Comparison of ENCODE assay signal across 15 cellular contexts in the genomic region with DNA sequence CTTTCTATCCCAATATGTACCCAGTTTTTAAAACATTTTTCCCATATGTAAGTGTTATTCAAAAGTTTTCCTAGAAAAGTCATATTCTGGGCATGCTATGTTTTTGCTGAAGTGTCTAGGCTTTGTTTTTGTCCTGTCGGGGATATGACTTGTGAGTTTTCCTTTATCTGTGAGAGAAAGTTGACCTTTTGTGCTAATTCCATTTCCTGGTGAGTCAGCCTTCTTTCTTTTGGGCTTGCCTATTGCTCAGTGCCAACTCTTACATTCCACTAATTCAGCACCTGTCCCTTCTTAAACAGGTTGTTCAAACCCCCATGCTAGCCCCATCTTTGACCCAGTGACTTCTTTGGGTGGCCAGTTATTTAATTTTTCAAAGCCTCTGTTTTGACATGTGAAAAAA.
DNase-seq lines count a peak whose midpoint lies in the region; ATAC-seq, FAIRE-seq and TF ChIP-seq lines count a peak whose summit lies in the region.
"Had no signal": no experiment of that assay in that cellular context is flagged by ENCODE, and none has a peak within 500 bp of the region (broad histone marks: within the 10 kb centered on the region; RNA-seq: fewer than 3 reads in every experiment).

No MANE protein-coding gene starts in this region.

- no TSS peak for BruUV-seq in mammary epithelial cell (replicated peaks; lab: Mats Ljungman, UMichigan)

- CTCF ChIA-PET in mammary epithelial cell (lab: Charles Lee; ENCODE audit: low non-redundant PET) = no interaction called here

- no peak for ATAC-seq in HG02759 (IDR thresholded peaks at IDR 0.05; ENCODE audit: unreplicated experiment)

- peaks cover 3% of the 10 kb centered on the region for H3K9me3 ChIP-seq in mammary epithelial cell (replicated peaks; ENCODE audit: insufficient read depth, low read length)
- no peaks in the 10 kb centered on the region for H3K9me3 ChIP-seq in keratinocyte (ENCODE audit: control insufficient read depth, low read depth, low read length)

- H3K79me2 ChIP-seq in mammary epithelial cell (ENCODE audit: insufficient read depth, low read length) (no peaks in the 10 kb centered on the region), keratinocyte (ENCODE audit: control insufficient read depth, insufficient read depth, low read length) (no peaks in the 10 kb centered on the region)

- H3K36me3 Mint-ChIP-seq in HFFc6 (ENCODE audit: low read depth) = peaks cover 27% of the 10 kb centered on the region

- DNase-seq in A172 (ENCODE audit: low spot score) (peak; percentile 84), HT-29 (ENCODE audit: low spot score) (peak; percentile 70), mammary epithelial cell (peak; percentile 57), keratinocyte (ENCODE audit: low read depth, low spot score) (peak; percentile 4), T-helper 1 cell (no peak), HFFc6 (no peak), germinal center (ENCODE audit: low spot score) (no peak)
- DNase-seq: activated CD4-positive, alpha-beta T cell treated with anti-CD3 and anti-CD28 coated beads, Interleukin-2, amount 10 ng/mL, durations not matched to agents 7 days and 5 days; activated gamma-delta T cell treated with Interleukin-2 at 50 U/mL for 16 hours; H7; MV-4-11; stimulated activated CD4-positive, alpha-beta T cell treated with anti-CD3 and anti-CD28 coated beads, Interleukin-2, amount 100 ng/mL, for 48 hours had no signal

- H3K36me3 ChIP-seq in mammary epithelial cell (ENCODE audit: insufficient read depth, low read length) = no peaks in the 10 kb centered on the region
- H3K36me3 ChIP-seq in keratinocyte (ENCODE audit: control insufficient read depth in 2 of 2, extremely low read depth in 1 of 2, insufficient read depth in 2 of 2, low read length in 2 of 2) = no peaks in the 10 kb centered on the region
- H3K36me3 ChIP-seq: neural progenitor cell had no signal

- H3K4me3 ChIP-seq in mammary epithelial cell (replicated peaks in 1 of 3; ENCODE audit: insufficient read depth in 1 of 3, low read depth in 2 of 3, low read length in 3 of 3) (no peak overlapping the region), keratinocyte (ENCODE audit: control insufficient read depth in 2 of 3, extremely low read depth in 1 of 3, insufficient read depth in 2 of 3, low read depth in 1 of 3, low read length in 3 of 3) (no peak overlapping the region)
- H3K4me3 ChIP-seq: neural progenitor cell had no signal

- no peaks in the 10 kb centered on the region; the same call in 1 of the 2 replicates for H3K27me3 Mint-ChIP-seq in HFFc6 (ENCODE audit: insufficient read depth)
- H3K27me3 Mint-ChIP-seq: dendritic cell treated with granulocyte-macrophage colony-stimulating factor and Interleukin-4, amounts not matched to agents 40 ng/mL and 50 ng/mL, for 4 days had no signal

- 0% methylated on average over 1 of the region's 1 CpG for WGBS in mammary epithelial cell (ENCODE audit: low coverage, missing lambda C conversion rate)

- dilution Hi-C loops in mammary epithelial cell (cut with HindIII; ENCODE audit: low sequenced_read_pairs) = no loop called here
- dilution Hi-C loops in keratinocyte (cut with MboI; ENCODE audit: extremely low pct_ligation_motif_present, low sequenced_read_pairs) = no loop called here

- peaks cover 26% of the 10 kb centered on the region for H3K4me1 Mint-ChIP-seq in HFFc6 (ENCODE audit: low read depth)

- peaks cover 31% of the 10 kb centered on the region for H3K9me3 Mint-ChIP-seq in HFFc6

- H3K4me1 ChIP-seq in mammary epithelial cell (ENCODE audit: insufficient read depth, low read length) (peaks cover 6% of the 10 kb centered on the region), keratinocyte (ENCODE audit: control insufficient read depth, extremely low read depth, insufficient read depth, low read length) (peaks cover 3% of the 10 kb centered on the region)
- H3K4me1 ChIP-seq: neural progenitor cell had no signal

- intact Hi-C loops in mammary epithelial cell (cut with micrococcal nuclease) = loop anchor here (10.0 kb wide), 1 partner anchor 60 kb away; no protein-coding TSS in a partner anchor

- H3K9ac ChIP-seq in mammary epithelial cell (ENCODE audit: insufficient read depth, low read length) (no peak overlapping the region), keratinocyte (ENCODE audit: control insufficient read depth, extremely low read depth, insufficient read depth, low read length) (no peak overlapping the region)
- H3K9ac ChIP-seq: neural progenitor cell had no signal

- no peaks in the 10 kb centered on the region for H3K27me3 ChIP-seq in mammary epithelial cell (ENCODE audit: insufficient read depth, low read length)
- H3K27me3 ChIP-seq in keratinocyte (ENCODE audit: control insufficient read depth, extremely low read depth, insufficient read depth, low read length) = no peaks in the 10 kb centered on the region
- H3K27me3 ChIP-seq: neural progenitor cell had no signal

- H3K27ac ChIP-seq in mammary epithelial cell (ENCODE audit: insufficient read depth, low read depth, low read length) = no peak overlapping the region
- no peak overlapping the region for H3K27ac ChIP-seq in keratinocyte (ENCODE audit: control insufficient read depth, insufficient read depth, low read length)
- H3K27ac ChIP-seq: neural progenitor cell had no signal

- H4K20me1 ChIP-seq in mammary epithelial cell (ENCODE audit: insufficient read depth, low read length) (no peaks in the 10 kb centered on the region), keratinocyte (ENCODE audit: control insufficient read depth, extremely low read depth, insufficient read depth, low read length) (no peaks in the 10 kb centered on the region)

- TF ChIP-seq CTCF in mammary epithelial cell (conservative IDR thresholded peaks at IDR 0.05 in 1 of 2, IDR thresholded peaks at IDR 0.05 in 1 of 2; ENCODE audit: extremely low read depth in 1 of 2, insufficient read depth in 1 of 2, low read depth in 1 of 2, low read length in 2 of 2) (no peak), keratinocyte (optimal IDR thresholded peaks at IDR 0.05 in 1 of 3, IDR thresholded peaks at IDR 0.05 in 1 of 3, conservative IDR thresholded peaks at IDR 0.05 in 1 of 3; ENCODE audit: extremely low read depth in 1 of 3, insufficient read depth in 2 of 3, low read length in 3 of 3) (no peak), HFFc6 (IDR thresholded peaks at IDR 0.05) (no peak)

- no peak overlapping the region for H3K4me3 Mint-ChIP-seq in HFFc6
- H3K4me3 Mint-ChIP-seq: activated CD4-positive, alpha-beta T cell treated with anti-CD3 and anti-CD28 coated beads, Interleukin-2, amount 10 ng/mL, durations not matched to agents 7 days and 5 days; dendritic cell treated with granulocyte-macrophage colony-stimulating factor and Interleukin-4, amounts not matched to agents 40 ng/mL and 50 ng/mL, for 4 days; neural progenitor cell had no signal

- no peaks in the 10 kb centered on the region for H3K9me1 ChIP-seq in keratinocyte (ENCODE audit: control insufficient read depth, extremely low read depth, insufficient read depth, low read length)

- peak; percentile 84 for FAIRE-seq in keratinocyte (lab: Jason Lieb, UNC)

- in situ Hi-C loops in mammary epithelial cell (cut with MboI; ENCODE audit: low sequenced_read_pairs in 2 of 2) = no loop called here

- H3K27ac Mint-ChIP-seq in HFFc6 = no peak overlapping the region
- H3K27ac Mint-ChIP-seq: activated CD4-positive, alpha-beta T cell treated with anti-CD3 and anti-CD28 coated beads, Interleukin-2, amount 10 ng/mL, durations not matched to agents 7 days and 5 days; dendritic cell treated with granulocyte-macrophage colony-stimulating factor and Interleukin-4, amounts not matched to agents 40 ng/mL and 50 ng/mL, for 4 days; neural progenitor cell had no signal

- no peak overlapping the region for H2AFZ ChIP-seq in mammary epithelial cell (ENCODE audit: low read depth, low read length)
- H2AFZ ChIP-seq in keratinocyte (ENCODE audit: control insufficient read depth, low read length) = no peak overlapping the region
- H2AFZ ChIP-seq: neural progenitor cell had no signal

- H3K4me2 ChIP-seq in mammary epithelial cell (ENCODE audit: insufficient read depth, low read depth, low read length) = peak overlapping the region; percentile 22
- H3K4me2 ChIP-seq in keratinocyte (ENCODE audit: control insufficient read depth, extremely low read depth, insufficient read depth, low read depth, low read length) = peak overlapping the region; percentile 43
- H3K4me2 ChIP-seq: neural progenitor cell had no signal

Comparison
In these comparisons a context has a peak if more than half of its experiments do, and no peak if none do; other contexts are left out.
1. DNase-seq: peak in A172 (single experiment), HT-29 (single experiment), mammary epithelial cell (single experiment) and keratinocyte (single experiment); none in T-helper 1 cell (0 of 5), HFFc6 (single experiment) and germinal center (single experiment).